In the genomic region with DNA sequence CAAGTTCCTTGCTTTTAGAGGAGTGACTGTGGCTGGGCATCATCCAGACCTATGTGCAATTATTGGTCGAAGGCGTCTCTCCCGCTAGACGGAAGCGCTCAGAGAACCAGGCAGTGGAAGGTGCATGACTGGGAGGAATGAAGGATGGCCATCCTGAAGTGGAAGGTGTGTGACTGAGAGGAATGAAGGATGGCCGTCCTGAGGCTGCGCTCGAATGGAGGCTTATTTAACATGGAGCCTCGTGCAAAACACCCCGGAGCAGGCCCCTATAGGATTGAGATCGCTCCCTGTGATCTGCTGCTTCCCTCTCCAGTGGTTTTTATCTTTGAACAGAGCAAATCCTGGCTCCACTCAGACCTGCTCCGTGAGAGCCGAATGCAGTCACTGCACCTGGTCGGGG, we compare ENCODE assay signal across 14 cellular contexts.
A peak's percentile ranks its signal among the peaks of the same experiment; 100 is the strongest.
DNase-seq lines count a peak whose midpoint lies in the region; ATAC-seq lines count a peak whose summit lies in the region.
"Had no signal": no experiment of that assay in that cellular context is flagged by ENCODE, and none has a peak within 500 bp of the region (broad histone marks: within the 10 kb centered on the region; RNA-seq: fewer than 3 reads in every experiment).

No MANE protein-coding gene starts in this region.

- H3K9me3 Mint-ChIP-seq in stimulated activated naive CD8-positive, alpha-beta T cell treated with anti-CD3 and anti-CD28 coated beads, Interleukin-15, Interleukin-2, amounts not matched to agents 100 ng/mL and 50 ng/mL, for 24 hours = no peaks in the 10 kb centered on the region
- no peaks in the 10 kb centered on the region for H3K9me3 Mint-ChIP-seq in activated CD4-positive, alpha-beta memory T cell treated with anti-CD3 and anti-CD28 coated beads for 36 hours
- no peaks in the 10 kb centered on the region for H3K9me3 Mint-ChIP-seq in natural killer cell treated with Interleukin-12 subunit alpha and Interleukin-12 subunit beta and Interleukin-15 and Interleukin-18, amount 100 ng/mL, for 72 hours
- H3K9me3 Mint-ChIP-seq: IgD-negative memory B cell had no signal

- ATAC-seq in stimulated activated naive CD8-positive, alpha-beta T cell treated with anti-CD3 and anti-CD28 coated beads, Interleukin-15, Interleukin-2, amounts not matched to agents 100 U/mL and 50 U/mL, for 24 hours = no peak
- ATAC-seq in natural killer cell treated with Interleukin-12 subunit alpha and Interleukin-12 subunit beta and Interleukin-15 and Interleukin-18, amount 100 ng/mL, for 72 hours = no peak

- CTCF ChIA-PET in activated CD4-positive, alpha-beta memory T cell treated with anti-CD3 and anti-CD28 coated beads for 36 hours (lab: Charles Lee) = interaction anchor here (2.2 kb wide), 1 partner anchor 132 kb away, joined by 8 read pairs; no protein-coding TSS in a partner anchor

- peaks cover 8% of the 10 kb centered on the region for H3K36me3 Mint-ChIP-seq in stimulated activated naive CD8-positive, alpha-beta T cell treated with anti-CD3 and anti-CD28 coated beads, Interleukin-15, Interleukin-2, amounts not matched to agents 100 ng/mL and 50 ng/mL, for 24 hours (ENCODE audit: low read depth)
- peaks cover 2% of the 10 kb centered on the region for H3K36me3 Mint-ChIP-seq in activated CD4-positive, alpha-beta memory T cell treated with anti-CD3 and anti-CD28 coated beads for 36 hours
- H3K36me3 Mint-ChIP-seq in natural killer cell treated with Interleukin-12 subunit alpha and Interleukin-12 subunit beta and Interleukin-15 and Interleukin-18, amount 100 ng/mL, for 72 hours = no peaks in the 10 kb centered on the region

- H3K27ac Mint-ChIP-seq in stimulated activated naive CD8-positive, alpha-beta T cell treated with anti-CD3 and anti-CD28 coated beads, Interleukin-15, Interleukin-2, amounts not matched to agents 100 ng/mL and 50 ng/mL, for 24 hours = peak overlapping the region; percentile 98
- peak overlapping the region; percentile 100 for H3K27ac Mint-ChIP-seq in activated CD4-positive, alpha-beta memory T cell treated with anti-CD3 and anti-CD28 coated beads for 36 hours
- peak overlapping the region; percentile 96 to 100 for H3K27ac Mint-ChIP-seq in natural killer cell treated with Interleukin-12 subunit alpha and Interleukin-12 subunit beta and Interleukin-15 and Interleukin-18, amount 100 ng/mL, for 72 hours

- intact Hi-C loops in activated CD4-positive, alpha-beta memory T cell treated with anti-CD3 and anti-CD28 coated beads for 36 hours (cut with micrococcal nuclease) = loop anchor here (2.0 to 5.0 kb wide), 7 partner anchors 35 to 1104 kb away; no protein-coding TSS in a partner anchor

- no peak for DNase-seq in stimulated activated naive CD8-positive, alpha-beta T cell treated with anti-CD3 and anti-CD28 coated beads, Interleukin-15, Interleukin-2, amounts not matched to agents 100 U/mL and 50 U/mL, for 24 hours
- DNase-seq in activated CD4-positive, alpha-beta memory T cell treated with anti-CD3 and anti-CD28 coated beads for 36 hours = no peak
- DNase-seq in natural killer cell treated with Interleukin-12 subunit alpha and Interleukin-12 subunit beta and Interleukin-15 and Interleukin-18, amount 100 ng/mL, for 72 hours (ENCODE audit: low spot score) = peak; percentile 31
- no peak for DNase-seq in NCI-H146 treated with DMSO at 0.1 percent for 48 hours (lab: John Stamatoyannopoulos, UW; ENCODE audit: unreplicated experiment)
- DNase-seq in DMS79 (lab: John Stamatoyannopoulos, UW) = no peak
- no peak for DNase-seq in hepatic stellate cell (ENCODE audit: low spot score)
- DNase-seq: AML-193, anterior cingulate cortex, cerebellar nuclear complex, NCI-H2107, NCI-H526, sigmoid colon had no signal

- H3K27me3 Mint-ChIP-seq in stimulated activated naive CD8-positive, alpha-beta T cell treated with anti-CD3 and anti-CD28 coated beads, Interleukin-15, Interleukin-2, amounts not matched to agents 100 ng/mL and 50 ng/mL, for 24 hours = no peaks in the 10 kb centered on the region
- no peaks in the 10 kb centered on the region for H3K27me3 Mint-ChIP-seq in activated CD4-positive, alpha-beta memory T cell treated with anti-CD3 and anti-CD28 coated beads for 36 hours
- no peaks in the 10 kb centered on the region for H3K27me3 Mint-ChIP-seq in natural killer cell treated with Interleukin-12 subunit alpha and Interleukin-12 subunit beta and Interleukin-15 and Interleukin-18, amount 100 ng/mL, for 72 hours

- H3K4me1 Mint-ChIP-seq in stimulated activated naive CD8-positive, alpha-beta T cell treated with anti-CD3 and anti-CD28 coated beads, Interleukin-15, Interleukin-2, amounts not matched to agents 100 ng/mL and 50 ng/mL, for 24 hours (ENCODE audit: low read depth) = peaks cover 97% of the 10 kb centered on the region
- H3K4me1 Mint-ChIP-seq in activated CD4-positive, alpha-beta memory T cell treated with anti-CD3 and anti-CD28 coated beads for 36 hours (ENCODE audit: low read depth) = peaks cover 80% of the 10 kb centered on the region
- peaks cover 84 to 89% of the 10 kb centered on the region in 2 donors for H3K4me1 Mint-ChIP-seq in natural killer cell treated with Interleukin-12 subunit alpha and Interleukin-12 subunit beta and Interleukin-15 and Interleukin-18, amount 100 ng/mL, for 72 hours (ENCODE audit: low read depth in 2 of 2)

- POLR2A ChIA-PET in activated CD4-positive, alpha-beta memory T cell treated with anti-CD3 and anti-CD28 coated beads for 36 hours (lab: Charles Lee) = interaction anchor here (1.1 to 4.9 kb wide), 9 partner anchors 16 to 143 kb away, joined by 5 to 124 read pairs (median 32); partner anchors contain the start of gene ID2

- H3K4me3 Mint-ChIP-seq in stimulated activated naive CD8-positive, alpha-beta T cell treated with anti-CD3 and anti-CD28 coated beads, Interleukin-15, Interleukin-2, amounts not matched to agents 100 ng/mL and 50 ng/mL, for 24 hours = peak overlapping the region; percentile 9
- peak overlapping the region; percentile 59 for H3K4me3 Mint-ChIP-seq in activated CD4-positive, alpha-beta memory T cell treated with anti-CD3 and anti-CD28 coated beads for 36 hours
- H3K4me3 Mint-ChIP-seq in natural killer cell treated with Interleukin-12 subunit alpha and Interleukin-12 subunit beta and Interleukin-15 and Interleukin-18, amount 100 ng/mL, for 72 hours = peak overlapping the region; percentile 55

Comparison
In these comparisons a context has a peak if more than half of its experiments do, and no peak if none do; other contexts are left out.
1. H3K4me3 Mint-ChIP-seq: peak in every context shown above with its lines; median percentile 59 in activated CD4-positive, alpha-beta memory T cell treated with anti-CD3 and anti-CD28 coated beads for 36 hours; 55 in natural killer cell treated with Interleukin-12 subunit alpha and Interleukin-12 subunit beta and Interleukin-15 and Interleukin-18, amount 100 ng/mL, for 72 hours; 9 in stimulated activated naive CD8-positive, alpha-beta T cell treated with anti-CD3 and anti-CD28 coated beads, Interleukin-15, Interleukin-2, amounts not matched to agents 100 ng/mL and 50 ng/mL, for 24 hours.